In genomic region chr13:42112864-42113263, GRCh38 we compare ENCODE assay signal across 1 cellular context.
TF ChIP-seq lines count a peak whose summit lies in the region.

No MANE protein-coding gene starts in this region.

TF ChIP-seq in WTC11, 78 proteins besides CTCF, POLR2A, EP300 and RAD21 (continued from another document):
- no peak for TF ChIP-seq TCF7 (CRISPR knock-in tag; IDR thresholded peaks at IDR 0.05; ENCODE audit: low read depth)
- TF ChIP-seq JAZF1 (CRISPR knock-in tag; IDR thresholded peaks at IDR 0.05), result no peak
- TF ChIP-seq NFYB (CRISPR knock-in tag; conservative IDR thresholded peaks at IDR 0.05; ENCODE audit: low read depth), result no peak
- no peak for TF ChIP-seq ZMAT4 (CRISPR knock-in tag; IDR thresholded peaks at IDR 0.05)
